ENCODE assay signal across 31 cellular contexts in genomic region chr19:43847246-43847645, GRCh38. TPM values are rescaled to one million over a fixed set of nuclear protein-coding genes. Genes with fewer than 3 reads are reported as not detected.
A peak's percentile ranks its signal among the peaks of the same experiment; 100 is the strongest.
DNase-seq lines count a peak whose midpoint lies in the region; ATAC-seq, FAIRE-seq and TF ChIP-seq lines count a peak whose summit lies in the region.
"Had no signal": no experiment of that assay in that cellular context is flagged by ENCODE, and none has a peak within 500 bp of the region (broad histone marks: within the 10 kb centered on the region; RNA-seq: fewer than 3 reads in every experiment).

No MANE protein-coding gene starts in this region.

- no peak overlapping the region for H2BK15ac ChIP-seq in H1 (ENCODE audit: low read length)

- no peak overlapping the region for H2AFZ ChIP-seq in GM23338
- no peak overlapping the region for H2AFZ ChIP-seq in PC-9
- no peak overlapping the region for H2AFZ ChIP-seq in H1 (ENCODE audit: low read length)

- H3K56ac ChIP-seq in H1 (replicated peaks; ENCODE audit: insufficient read length, low read depth, low read length): no peak overlapping the region

- no peak overlapping the region for H2BK20ac ChIP-seq in H1 (ENCODE audit: low read length)

- no peak for TF ChIP-seq CTCF in GM23338 (conservative IDR thresholded peaks at IDR 0.05; ENCODE audit: low read depth in 2 of 2)
- no peak for TF ChIP-seq CTCF in PC-9 (conservative IDR thresholded peaks at IDR 0.05)
- TF ChIP-seq CTCF in H1 (IDR thresholded peaks at IDR 0.05; ENCODE audit: control extremely low read depth in 1 of 3, insufficient read depth in 1 of 3, low read depth in 1 of 3, low read length in 3 of 3): no peak
- no peak for TF ChIP-seq CTCF in CD14-positive monocyte (IDR thresholded peaks at IDR 0.05)
- TF ChIP-seq CTCF in gastroesophageal sphincter (IDR thresholded peaks at IDR 0.05): no peak
- no peak for TF ChIP-seq CTCF in CD8-positive, alpha-beta T cell (IDR thresholded peaks at IDR 0.05)

- H4K91ac ChIP-seq in H1 (replicated peaks; ENCODE audit: insufficient read length, low read length): no peak overlapping the region

- peaks cover 68% of the 10 kb centered on the region for H3K36me3 ChIP-seq in GM23338 (ENCODE audit: insufficient read depth)
- H3K36me3 ChIP-seq in PC-9 (ENCODE audit: low read depth): peaks cover 56% of the 10 kb centered on the region
- H3K36me3 ChIP-seq in H1 (ENCODE audit: control insufficient read depth in 2 of 4, insufficient read depth in 4 of 4, low read length in 3 of 4): peaks cover 0 to 43% (median 17%) of the 10 kb centered on the region in 4 experiments; a peak in 6 of 8 replicates
- peaks cover 42 to 74% (median 61%) of the 10 kb centered on the region in 5 donors for H3K36me3 ChIP-seq in subcutaneous abdominal adipose tissue (ENCODE audit: control insufficient read depth in 5 of 5, insufficient read depth in 5 of 5, low read length in 5 of 5)
- H3K36me3 ChIP-seq in gastroesophageal sphincter: peaks cover 25 to 95% of the 10 kb centered on the region in 2 donors
- peaks cover 16% of the 10 kb centered on the region for H3K36me3 ChIP-seq in CD8-positive, alpha-beta T cell (ENCODE audit: insufficient read depth, low read length)

- no peak overlapping the region for H2AK5ac ChIP-seq in H1 (ENCODE audit: low read depth, low read length)

- H2BK5ac ChIP-seq in H1 (ENCODE audit: low read depth, low read length): no peak overlapping the region

- H3K4me1 ChIP-seq in GM23338 (ENCODE audit: insufficient read depth) (no peaks in the 10 kb centered on the region), PC-9 (replicated peaks; ENCODE audit: insufficient read depth) (no peaks in the 10 kb centered on the region), H1 (replicated peaks in 1 of 4; ENCODE audit: control insufficient read depth in 3 of 4, insufficient read depth in 4 of 4, low read length in 3 of 4) (no peaks in the 10 kb centered on the region), subcutaneous abdominal adipose tissue (ENCODE audit: control insufficient read depth in 5 of 5, insufficient read depth in 5 of 5, low read length in 5 of 5) (no peaks in the 10 kb centered on the region), gastroesophageal sphincter (no peaks in the 10 kb centered on the region)
- no peaks in the 10 kb centered on the region for H3K4me1 ChIP-seq in CD8-positive, alpha-beta T cell (ENCODE audit: insufficient read depth, low read length)
- H3K4me1 ChIP-seq: esophagus squamous epithelium, heart right ventricle, prostate gland had no signal

- H3K79me2 ChIP-seq in GM23338 (replicated peaks; ENCODE audit: insufficient read depth) (no peaks in the 10 kb centered on the region), PC-9 (ENCODE audit: low read depth) (no peaks in the 10 kb centered on the region), H1 (ENCODE audit: control insufficient read depth in 1 of 2, insufficient read depth in 2 of 2, low read length in 2 of 2) (no peaks in the 10 kb centered on the region)

- no peak overlapping the region for H3K14ac ChIP-seq in H1 (ENCODE audit: insufficient read length)

- H3K4me1 Mint-ChIP-seq in GM23338 (no peaks in the 10 kb centered on the region), CD14-positive monocyte (no peaks in the 10 kb centered on the region)
- H3K4me1 Mint-ChIP-seq in CD8-positive, alpha-beta T cell (ENCODE audit: low read depth): no peaks in the 10 kb centered on the region
- H3K4me1 Mint-ChIP-seq: activated CD8-positive, alpha-beta memory T cell treated with anti-CD3 and anti-CD28 coated beads, Interleukin-2, amount 10 ng/mL, durations not matched to agents 7 days and 5 days; stimulated activated memory B cell treated with anti-CD40 and anti-IgM and Interleukin-4, amounts not matched to agents 10 μg/mL and 1 μg/mL and 100 μg/mL, for 72 hours had no signal

- CTCF ChIA-PET in PC-9 (lab: Charles Lee) (interaction anchor here (0.7 kb wide), 1 partner anchor 539 kb away, joined by 5 read pairs; no protein-coding TSS in a partner anchor), H1 (lab: Charles Lee; ENCODE audit: partially characterized antibody) (no interaction called here)
- CTCF ChIA-PET in CD8-positive, alpha-beta T cell (lab: Charles Lee): no interaction called here

- H3K9me2 ChIP-seq in GM23338 (ENCODE audit: insufficient read depth) (no peaks in the 10 kb centered on the region; the same call in 1 of the 2 replicates), PC-9 (ENCODE audit: insufficient read depth) (no peaks in the 10 kb centered on the region)

- H4K20me1 ChIP-seq in GM23338 (replicated peaks; ENCODE audit: insufficient read depth) (no peaks in the 10 kb centered on the region), PC-9 (ENCODE audit: insufficient read depth) (no peaks in the 10 kb centered on the region), H1 (replicated peaks in 1 of 2; ENCODE audit: control insufficient read depth in 1 of 2, insufficient read depth in 2 of 2, low read length in 2 of 2) (no peaks in the 10 kb centered on the region)

- H3K9me3 Mint-ChIP-seq in GM23338: peaks cover 86% of the 10 kb centered on the region
- peaks cover 30 to 82% (median 71%) of the 10 kb centered on the region in 7 donors for H3K9me3 Mint-ChIP-seq in CD14-positive monocyte
- H3K9me3 Mint-ChIP-seq in CD8-positive, alpha-beta T cell: peaks cover 50% of the 10 kb centered on the region

- no peak overlapping the region for H3K9ac ChIP-seq in H1 (replicated peaks in 1 of 4; ENCODE audit: extremely low read depth in 1 of 4, low read depth in 3 of 4, low read length in 3 of 4)
- no peak overlapping the region for H3K9ac ChIP-seq in subcutaneous abdominal adipose tissue (ENCODE audit: low read length in 5 of 5)

- H3K27ac Mint-ChIP-seq in GM23338 (no peak overlapping the region), CD14-positive monocyte (no peak overlapping the region)
- no peak overlapping the region for H3K27ac Mint-ChIP-seq in CD8-positive, alpha-beta T cell
- H3K27ac Mint-ChIP-seq: activated CD8-positive, alpha-beta memory T cell treated with anti-CD3 and anti-CD28 coated beads, Interleukin-2, amount 10 ng/mL, durations not matched to agents 7 days and 5 days; CD4-positive, alpha-beta T cell; dendritic cell treated with granulocyte-macrophage colony-stimulating factor and Interleukin-4, amounts not matched to agents 40 ng/mL and 50 ng/mL, for 4 days; natural killer cell treated with Interleukin-12 subunit alpha and Interleukin-12 subunit beta and Interleukin-15 and Interleukin-18, amount 100 ng/mL, for 72 hours; stimulated activated memory B cell treated with anti-CD40 and anti-IgM and Interleukin-4, amounts not matched to agents 10 μg/mL and 1 μg/mL and 100 μg/mL, for 72 hours; T-helper 1 cell treated with Interleukin-12 subunit alpha and Interleukin-12 subunit beta and Interleukin-4 antibody, amounts not matched to agents 30 μg/mL and 1 μg/mL, for 36 hours; type B pancreatic cell had no signal

- H3K23ac ChIP-seq in H1 (ENCODE audit: insufficient read length): no peak overlapping the region

- no peak overlapping the region for H3K4ac ChIP-seq in H1 (replicated peaks; ENCODE audit: insufficient read length, low read depth, low read length)

- H3K4me2 ChIP-seq in GM23338 (no peak overlapping the region), PC-9 (no peak overlapping the region), H1 (ENCODE audit: insufficient read depth in 1 of 2, low read depth in 2 of 2, low read length in 2 of 2) (no peak overlapping the region)

- no peaks in the 10 kb centered on the region for H3K79me1 ChIP-seq in H1 (ENCODE audit: low read depth, low read length)

- ATAC-seq in GM23338 (no peak), gastroesophageal sphincter (no peak)
- no peak for ATAC-seq in CD8-positive, alpha-beta T cell
- ATAC-seq: activated CD8-positive, alpha-beta memory T cell treated with anti-CD3 and anti-CD28 coated beads, Interleukin-2, amount 10 ng/mL, durations not matched to agents 7 days and 5 days; activated T-cell treated with anti-CD3 and anti-CD28 coated beads, Interleukin-2, amount 50 U/mL, for 4 hours; heart right ventricle; natural killer cell treated with Interleukin-12 subunit alpha and Interleukin-12 subunit beta and Interleukin-15 and Interleukin-18, amount 100 ng/mL, for 72 hours; stimulated activated memory B cell treated with anti-CD40 and anti-IgM and Interleukin-4, amounts not matched to agents 10 μg/mL and 1 μg/mL and 100 μg/mL, for 72 hours had no signal

- no peak overlapping the region for H3K4me3 Mint-ChIP-seq in GM23338
- H3K4me3 Mint-ChIP-seq in CD14-positive monocyte: no peak overlapping the region
- H3K4me3 Mint-ChIP-seq in CD8-positive, alpha-beta T cell: no peak overlapping the region
- H3K4me3 Mint-ChIP-seq: activated CD8-positive, alpha-beta memory T cell treated with anti-CD3 and anti-CD28 coated beads, Interleukin-2, amount 10 ng/mL, durations not matched to agents 7 days and 5 days; activated T-cell treated with anti-CD3 and anti-CD28 coated beads, Interleukin-2, amount 50 U/mL, for 4 hours; CD4-positive, alpha-beta T cell; dendritic cell treated with granulocyte-macrophage colony-stimulating factor and Interleukin-4, amounts not matched to agents 40 ng/mL and 50 ng/mL, for 4 days; natural killer cell treated with Interleukin-12 subunit alpha and Interleukin-12 subunit beta and Interleukin-15 and Interleukin-18, amount 100 ng/mL, for 72 hours; stimulated activated memory B cell treated with anti-CD40 and anti-IgM and Interleukin-4, amounts not matched to agents 10 μg/mL and 1 μg/mL and 100 μg/mL, for 72 hours; T-helper 1 cell treated with Interleukin-12 subunit alpha and Interleukin-12 subunit beta and Interleukin-4 antibody, amounts not matched to agents 30 μg/mL and 1 μg/mL, for 36 hours; type B pancreatic cell had no signal

- H3K4me3 ChIP-seq in GM23338: no peak overlapping the region
- 0 out of 2 replicates have a peak overlapping the region, but pooled peaks have one; percentile 11 for H3K4me3 ChIP-seq in PC-9
- H3K4me3 ChIP-seq in H1 (ENCODE audit: extremely low read depth in 1 of 4, insufficient read depth in 2 of 4, low read depth in 3 of 4, low read length in 4 of 4): peak overlapping the region in 1 of 4 experiments; percentile 2; a peak in 1 of 8 replicates
- peak overlapping the region; percentile 6 to 54 (median 47) for H3K4me3 ChIP-seq in subcutaneous abdominal adipose tissue (ENCODE audit: low read depth in 1 of 5, low read length in 5 of 5)
- H3K4me3 ChIP-seq in gastroesophageal sphincter: no peak overlapping the region
- no peak overlapping the region for H3K4me3 ChIP-seq in CD8-positive, alpha-beta T cell (ENCODE audit: low read depth, low read length)
- H3K4me3 ChIP-seq: heart right ventricle, prostate gland had no signal

- H3K27ac ChIP-seq in GM23338 (ENCODE audit: low read depth) (peak overlapping the region; percentile 16; the same call in 1 of the 2 replicates), PC-9 (no peak overlapping the region), H1 (ENCODE audit: low read depth, low read length) (no peak overlapping the region), subcutaneous abdominal adipose tissue (ENCODE audit: low read depth, low read length) (no peak overlapping the region), gastroesophageal sphincter (no peak overlapping the region)
- H3K27ac ChIP-seq in CD8-positive, alpha-beta T cell (ENCODE audit: low read depth, low read length): no peak overlapping the region
- H3K27ac ChIP-seq: esophagus squamous epithelium, heart right ventricle, prostate gland had no signal

- H3K27me3 ChIP-seq in GM23338 (ENCODE audit: insufficient read depth): no peaks in the 10 kb centered on the region
- no peaks in the 10 kb centered on the region for H3K27me3 ChIP-seq in PC-9 (ENCODE audit: insufficient read depth, low read depth)
- no peaks in the 10 kb centered on the region for H3K27me3 ChIP-seq in H1 (replicated peaks in 1 of 4; ENCODE audit: control insufficient read depth in 3 of 4, extremely low read depth in 1 of 4, insufficient read depth in 3 of 4, low read length in 3 of 4)
- no peaks in the 10 kb centered on the region for H3K27me3 ChIP-seq in subcutaneous abdominal adipose tissue (ENCODE audit: control insufficient read depth in 5 of 5, insufficient read depth in 4 of 5, low read length in 5 of 5)
- H3K27me3 ChIP-seq in gastroesophageal sphincter: no peaks in the 10 kb centered on the region
- no peaks in the 10 kb centered on the region for H3K27me3 ChIP-seq in CD8-positive, alpha-beta T cell (ENCODE audit: insufficient read depth, low read length)
- H3K27me3 ChIP-seq: esophagus squamous epithelium, heart right ventricle had no signal

- H3K27me3 Mint-ChIP-seq in GM23338 (ENCODE audit: insufficient read depth, low read depth, poor library complexity) (no peaks in the 10 kb centered on the region), CD14-positive monocyte (ENCODE audit: low read depth in 3 of 3) (no peaks in the 10 kb centered on the region)
- H3K27me3 Mint-ChIP-seq in CD8-positive, alpha-beta T cell (ENCODE audit: low read depth): no peaks in the 10 kb centered on the region
- H3K27me3 Mint-ChIP-seq: activated CD8-positive, alpha-beta memory T cell treated with anti-CD3 and anti-CD28 coated beads, Interleukin-2, amount 10 ng/mL, durations not matched to agents 7 days and 5 days; CD4-positive, alpha-beta T cell; dendritic cell treated with granulocyte-macrophage colony-stimulating factor and Interleukin-4, amounts not matched to agents 40 ng/mL and 50 ng/mL, for 4 days; natural killer cell treated with Interleukin-12 subunit alpha and Interleukin-12 subunit beta and Interleukin-15 and Interleukin-18, amount 100 ng/mL, for 72 hours; stimulated activated memory B cell treated with anti-CD40 and anti-IgM and Interleukin-4, amounts not matched to agents 10 μg/mL and 1 μg/mL and 100 μg/mL, for 72 hours; type B pancreatic cell had no signal

- BruUV-seq in PC-9 (replicated peaks; lab: Mats Ljungman, UMichigan): no TSS peak

- POLR2A ChIA-PET in PC-9 (lab: Charles Lee; ENCODE audit: unreplicated experiment) (interaction anchor here (0.6 kb wide), 1 partner anchor 1217 kb away, joined by 9 read pairs; no protein-coding TSS in a partner anchor), H1 (lab: Charles Lee; ENCODE audit: partially characterized antibody) (no interaction called here)
- POLR2A ChIA-PET in CD8-positive, alpha-beta T cell (lab: Charles Lee): interaction anchor here (0.6 kb wide), 1 partner anchor 8 kb away, joined by 4 read pairs; no protein-coding TSS in a partner anchor

- TF ChIP-seq EP300 in H1 (IDR thresholded peaks at IDR 0.05; ENCODE audit: borderline replicate concordance in 1 of 2, low read depth in 2 of 2, low read length in 2 of 2) (no peak), gastroesophageal sphincter (IDR thresholded peaks at IDR 0.05) (no peak)

- DNase-seq in GM23338 (ENCODE audit: low spot score): peak; percentile 1
- DNase-seq in PC-9: no peak
- DNase-seq in H1 (ENCODE audit: low read depth in 1 of 2, low spot score in 2 of 2): no peak
- no peak for DNase-seq in CD14-positive monocyte (ENCODE audit: low spot score)
- DNase-seq in CD8-positive, alpha-beta T cell: no peak
- DNase-seq: activated CD4-positive, alpha-beta T cell treated with anti-CD3 and anti-CD28 coated beads, Interleukin-2, amount 50 U/mL, for 1 hour; activated CD4-positive, CD25-positive, alpha-beta regulatory T cell; activated CD8-positive, alpha-beta memory T cell treated with anti-CD3 and anti-CD28 coated beads, Interleukin-2, amount 10 ng/mL, durations not matched to agents 7 days and 5 days; activated gamma-delta T cell; activated T-cell treated with anti-CD3 and anti-CD28 coated beads, Interleukin-2, amount 50 U/mL, for 4 hours; CD4-positive, alpha-beta T cell; central memory CD4-positive, alpha-beta T cell; esophagus squamous epithelium; foreskin melanocyte; heart right ventricle; KBM-7; kidney; NCI-H1105 treated with DMSO at 0.1 percent for 48 hours; NCI-H187 treated with DMSO at 0.1 percent for 48 hours; NCI-H524 treated with DMSO at 0.1 percent for 48 hours; occipital lobe; OCI-M1; substantia nigra had no signal

- intact Hi-C loops in PC-9 (cut with micrococcal nuclease; ENCODE audit: unreplicated experiment): no loop called here
- intact Hi-C loops in CD14-positive monocyte (cut with micrococcal nuclease): no loop called here
- intact Hi-C loops in CD8-positive, alpha-beta T cell (cut with DNase I, micrococcal nuclease): no loop called here

- no peak overlapping the region for H2BK120ac ChIP-seq in H1 (replicated peaks; ENCODE audit: low read depth, low read length)

- FAIRE-seq in H1 (lab: Jason Lieb, UNC): no peak
- FAIRE-seq: kidney had no signal

- 100% methylated on average over 1 of the region's 1 CpG; no CpG with 5 or more reads in 1 of the 2 experiments for WGBS in H1 (ENCODE audit: extremely low coverage in 1 of 2, insufficient coverage in 1 of 2, insufficient read length in 1 of 2, insufficient replicate concordance in 2 of 2, low coverage in 1 of 2, low lambda C conversion rate in 2 of 2, missing lambda C conversion rate in 1 of 2), 2 experiments
- 83 to 100% methylated on average over 1 of the region's 1 CpG for WGBS in gastroesophageal sphincter (ENCODE audit: low coverage in 1 of 2), 2 donors

- H3K9me3 ChIP-seq in PC-9 (ENCODE audit: insufficient read depth, low read depth) (peaks cover 79% of the 10 kb centered on the region), H1 (ENCODE audit: insufficient read depth in 2 of 2, low read depth in 1 of 2, low read length in 1 of 2) (peaks cover 60 to 66% of the 10 kb centered on the region in 2 experiments), subcutaneous abdominal adipose tissue (ENCODE audit: control insufficient read depth in 5 of 5, low read length in 5 of 5) (peaks cover 76 to 94% (median 91%) of the 10 kb centered on the region in 5 donors), gastroesophageal sphincter (peaks cover 3 to 100% (median 20%) of the 10 kb centered on the region in 3 donors)
- peaks cover 60% of the 10 kb centered on the region for H3K9me3 ChIP-seq in CD8-positive, alpha-beta T cell (ENCODE audit: low read length)

- TF ChIP-seq POLR2A in H1 (IDR thresholded peaks at IDR 0.05; ENCODE audit: control extremely low read depth in 1 of 2, low read depth in 2 of 2, low read length in 2 of 2) (no peak), gastroesophageal sphincter (IDR thresholded peaks at IDR 0.05) (no peak)

- H3K36me3 Mint-ChIP-seq in GM23338 (ENCODE audit: low read depth) (peaks cover 87% of the 10 kb centered on the region), CD14-positive monocyte (peaks cover 33 to 37% of the 10 kb centered on the region in 2 donors)
- peaks cover 72% of the 10 kb centered on the region for H3K36me3 Mint-ChIP-seq in CD8-positive, alpha-beta T cell

- TF ChIP-seq RAD21 in H1 (IDR thresholded peaks at IDR 0.05 in 1 of 2, conservative IDR thresholded peaks at IDR 0.05 in 1 of 2; ENCODE audit: low read depth in 2 of 2, low read length in 2 of 2): no peak

- no peak overlapping the region for H4K5ac ChIP-seq in H1 (ENCODE audit: insufficient read length, low read depth, low read length)

- no peak overlapping the region for H3K18ac ChIP-seq in H1 (ENCODE audit: extremely low read depth, low read length)

- H4K8ac ChIP-seq in H1 (ENCODE audit: extremely low read depth, insufficient read depth, low read length): no peak overlapping the region

- H3F3A ChIP-seq in GM23338 (replicated peaks; ENCODE audit: low read depth) (no peaks in the 10 kb centered on the region), PC-9 (ENCODE audit: insufficient read depth, low read depth) (no peaks in the 10 kb centered on the region)

- H3K23me2 ChIP-seq in H1 (ENCODE audit: low read depth, low read length): no peaks in the 10 kb centered on the region

- no peak overlapping the region for H2BK12ac ChIP-seq in H1 (ENCODE audit: low read depth, low read length)

RNA-seq across cellular contexts. Expression of gene ZNF283, which starts 20.1 kb away (rescaled TPM):
- total RNA-seq in GM23338 (2014; rRNA removed; shearing (Covaris generic)): 8.7 and 12.0 TPM in 2 replicates
- polyA plus RNA-seq in GM23338 (2016; fragmentation: Nextera tagmentation; extraction: Ambion mirVana) (3.0 and 3.1 TPM in 2 replicates), H1 (2011; rRNA removed) (1.1 and 1.6 TPM in 2 replicates), CD14-positive monocyte (1 to 10 TPM in 1 of 2 donors, under 1 TPM in 1; 0.80 to 2.5 TPM)
- total RNA-seq in PC-9 (2021) (14.8 and 15.2 TPM in 2 replicates), gastroesophageal sphincter (10 to 100 TPM in 3 of 4 donors, 1 to 10 TPM in 1; 9.6 to 11.4 (median 10.5) TPM)
- total RNA-seq in H1 (2021; fragmentation: NEBNext Ultra II Directional; extraction: Animal tissue kit (Norgen Biotek cat#: 25700)): 3.6 and 4.3 TPM in 2 replicates
- polyA plus RNA-seq in H1 (2011; cell fraction: cytosol; rRNA removed): 1.8 TPM
- 2.0 TPM for polyA plus RNA-seq in H1 (2011; cell fraction: nucleus; rRNA removed)
- 3.4 to 5.3 TPM (median 3.6 TPM) in 4 replicates for polyA plus RNA-seq in H1 (2012, experiment 1 of 2)
- polyA plus RNA-seq in H1 (2012, experiment 2 of 2): 0.26 TPM
- 3.7 TPM for polyA plus RNA-seq in H1 (2013, experiment 1 of 2)
- polyA plus RNA-seq in H1 (2013, experiment 2 of 2): 4.0 TPM
- 5.0 and 9.2 TPM in 2 replicates for polyA minus RNA-seq in H1 (2011; rRNA and poly(A)+ RNA removed)
- 2.4 TPM for polyA minus RNA-seq in H1 (2011; cell fraction: cytosol; rRNA and poly(A)+ RNA removed)
- 18.0 TPM for polyA minus RNA-seq in H1 (2011; cell fraction: nucleus; rRNA and poly(A)+ RNA removed)
- 1 to 10 TPM; 1.3 to 1.4 TPM for total RNA-seq in CD8-positive, alpha-beta T cell

RNA-seq across cellular contexts. Expression of gene ZNF404, which starts 36.5 kb away (rescaled TPM):
- 3.7 and 3.9 TPM in 2 replicates for total RNA-seq in GM23338 (2014; rRNA removed; shearing (Covaris generic))
- 3.9 and 5.0 TPM in 2 replicates for polyA plus RNA-seq in GM23338 (2016; fragmentation: Nextera tagmentation; extraction: Ambion mirVana)
- 0.24 TPM in 1 of 2 replicates, not detected in the other for total RNA-seq in PC-9 (2021)
- 3.0 and 4.0 TPM in 2 replicates for total RNA-seq in H1 (2021; fragmentation: NEBNext Ultra II Directional; extraction: Animal tissue kit (Norgen Biotek cat#: 25700))
- polyA plus RNA-seq in H1 (2011; rRNA removed): 0.41 and 0.60 TPM in 2 replicates
- polyA plus RNA-seq in H1 (2011; cell fraction: cytosol; rRNA removed): 1.2 TPM
- polyA plus RNA-seq in H1 (2011; cell fraction: nucleus; rRNA removed): 0.21 TPM
- polyA plus RNA-seq in H1 (2012, experiment 1 of 2): 1.1 to 2.5 TPM (median 1.6 TPM) in 4 replicates
- polyA plus RNA-seq in H1 (2012, experiment 2 of 2): 0.39 TPM
- polyA plus RNA-seq in H1 (2013, experiment 1 of 2): 6.3 TPM
- polyA plus RNA-seq in H1 (2013, experiment 2 of 2): 7.0 TPM
- polyA minus RNA-seq in H1 (2011; rRNA and poly(A)+ RNA removed): 0.76 and 1.0 TPM in 2 replicates
- polyA minus RNA-seq in H1 (2011; cell fraction: cytosol; rRNA and poly(A)+ RNA removed): not detected
- polyA minus RNA-seq in H1 (2011; cell fraction: nucleus; rRNA and poly(A)+ RNA removed): 2.5 TPM
- not detected for polyA plus RNA-seq in CD14-positive monocyte
- total RNA-seq in gastroesophageal sphincter: 1 to 10 TPM; 2.3 to 5.0 (median 3.9) TPM
- under 1 TPM in 1 of 2 experiments, not detected in 1; 0.16 TPM for total RNA-seq in CD8-positive, alpha-beta T cell

RNA-seq across cellular contexts. Expression of gene LYPD5, which starts 45.0 kb away (rescaled TPM):
- 0.54 and 1.1 TPM in 2 replicates for total RNA-seq in GM23338 (2014; rRNA removed; shearing (Covaris generic))
- polyA plus RNA-seq in GM23338 (2016; fragmentation: Nextera tagmentation; extraction: Ambion mirVana) (0.61 and 1.5 TPM in 2 replicates), H1 (2011; rRNA removed) (4.3 TPM in 2 replicates), CD14-positive monocyte (under 1 TPM; 0.24 to 0.39 TPM)
- total RNA-seq in PC-9 (2021) (2.6 and 2.9 TPM in 2 replicates), gastroesophageal sphincter (1 to 10 TPM; 3.1 to 9.8 (median 5.2) TPM)
- 0.59 and 0.74 TPM in 2 replicates for total RNA-seq in H1 (2021; fragmentation: NEBNext Ultra II Directional; extraction: Animal tissue kit (Norgen Biotek cat#: 25700))
- polyA plus RNA-seq in H1 (2011; cell fraction: cytosol; rRNA removed): 2.2 TPM
- 3.5 TPM for polyA plus RNA-seq in H1 (2011; cell fraction: nucleus; rRNA removed)
- polyA plus RNA-seq in H1 (2012, experiment 1 of 2): 0.83 to 1.4 TPM (median 1.0 TPM) in 4 replicates
- polyA plus RNA-seq in H1 (2012, experiment 2 of 2): 1.2 TPM
- 1.0 TPM for polyA plus RNA-seq in H1 (2013, experiment 1 of 2)
- polyA plus RNA-seq in H1 (2013, experiment 2 of 2): 0.75 TPM
- polyA minus RNA-seq in H1 (2011; rRNA and poly(A)+ RNA removed): 1.4 and 1.5 TPM in 2 replicates
- polyA minus RNA-seq in H1 (2011; cell fraction: cytosol; rRNA and poly(A)+ RNA removed): 0.88 TPM
- 6.1 TPM for polyA minus RNA-seq in H1 (2011; cell fraction: nucleus; rRNA and poly(A)+ RNA removed)
- total RNA-seq in CD8-positive, alpha-beta T cell: not detected
- total RNA-seq: CD4-positive, alpha-beta T cell had no signal

Comparison
In these comparisons a context has a peak if more than half of its experiments do, and no peak if none do; other contexts are left out.
1. H3K4me3 ChIP-seq: peak in PC-9 (single experiment) and subcutaneous abdominal adipose tissue (5 of 5); none in GM23338 (single experiment), gastroesophageal sphincter (0 of 2) and CD8-positive, alpha-beta T cell (single experiment).